Comparison of ENCODE assay signal across 15 cellular contexts in the genomic region with DNA sequence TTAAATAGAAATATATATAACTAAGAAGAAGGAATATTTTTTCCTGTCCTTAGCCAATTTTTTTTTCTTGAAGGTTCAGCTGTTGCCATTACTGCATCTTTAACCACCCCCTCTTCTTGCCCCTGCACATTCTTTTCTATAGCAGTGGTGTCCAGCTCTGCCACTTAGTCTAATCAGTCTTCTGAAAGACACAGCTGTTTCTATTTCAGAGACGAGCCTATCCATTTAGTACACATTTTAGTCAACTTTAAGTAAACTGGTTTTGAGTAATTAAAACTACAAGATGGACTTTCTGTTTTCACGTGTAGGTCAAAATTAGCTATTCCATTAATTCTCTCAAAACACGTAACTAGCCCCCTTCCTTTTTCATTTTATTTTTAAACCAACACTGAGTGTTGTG. TPM values are rescaled to one million over a fixed set of nuclear protein-coding genes. Genes with fewer than 3 reads are reported as not detected.
DNase-seq lines count a peak whose midpoint lies in the region; ATAC-seq, FAIRE-seq and TF ChIP-seq lines count a peak whose summit lies in the region.
"Had no signal": no experiment of that assay in that cellular context is flagged by ENCODE, and none has a peak within 500 bp of the region (broad histone marks: within the 10 kb centered on the region; RNA-seq: fewer than 3 reads in every experiment).

No MANE protein-coding gene starts in this region.

- H3K27me3 ChIP-seq in heart left ventricle = no peaks in the 10 kb centered on the region
- no peaks in the 10 kb centered on the region for H3K27me3 ChIP-seq in small intestine (ENCODE audit: control insufficient read depth in 2 of 2, insufficient read depth in 2 of 2, low read length in 2 of 2)
- H3K27me3 ChIP-seq: Peyer's patch had no signal

- H3K27ac Mint-ChIP-seq in stimulated activated memory B cell treated with anti-CD40 and anti-IgM and Interleukin-4, amounts not matched to agents 10 μg/mL and 1 μg/mL and 100 μg/mL, for 72 hours = peak overlapping the region; percentile 89
- H3K27ac Mint-ChIP-seq: dendritic cell treated with granulocyte-macrophage colony-stimulating factor and Interleukin-4, amounts not matched to agents 40 ng/mL and 50 ng/mL, for 4 days had no signal

- peaks cover 0 to 33% (median 12%) of the 10 kb centered on the region in 12 donors for H3K4me1 ChIP-seq in heart left ventricle
- peaks cover 0 to 2% of the 10 kb centered on the region in 2 donors for H3K4me1 ChIP-seq in small intestine (ENCODE audit: control insufficient read depth in 2 of 2, insufficient read depth in 1 of 2, low read depth in 1 of 2, low read length in 1 of 2)
- H3K4me1 ChIP-seq: A549 had no signal

- H3K36me3 ChIP-seq in heart left ventricle = peaks cover 0 to 7% (median 0%) of the 10 kb centered on the region in 9 donors
- no peaks in the 10 kb centered on the region for H3K36me3 ChIP-seq in small intestine (ENCODE audit: control insufficient read depth in 2 of 2, insufficient read depth in 2 of 2, low read length in 2 of 2)
- H3K36me3 ChIP-seq: Peyer's patch had no signal

- no peak for TF ChIP-seq CTCF in heart left ventricle (IDR thresholded peaks at IDR 0.05)

- peak; percentile 39 for ATAC-seq in left ventricle myocardium superior
- no peak for ATAC-seq in heart left ventricle
- peak; percentile 83 for ATAC-seq in HG02571 (IDR thresholded peaks at IDR 0.05; ENCODE audit: unreplicated experiment)
- peak; percentile 69 for ATAC-seq in HG03378 (IDR thresholded peaks at IDR 0.05; ENCODE audit: unreplicated experiment)
- peak; percentile 47 for ATAC-seq in stimulated activated memory B cell treated with anti-CD40 and anti-IgM and Interleukin-4, amounts not matched to agents 10 μg/mL and 1 μg/mL and 100 μg/mL, for 72 hours
- no peak for ATAC-seq in HG03097 (IDR thresholded peaks at IDR 0.05; ENCODE audit: low FRiP score, unreplicated experiment)
- ATAC-seq: A549; stimulated activated naive CD8-positive, alpha-beta T cell treated with anti-CD3 and anti-CD28 coated beads, Interleukin-15, amount 100 ng/mL, for 72 hours had no signal

- H3K27ac ChIP-seq in heart left ventricle (no peak overlapping the region), small intestine (ENCODE audit: low read depth in 1 of 2, low read length in 1 of 2) (no peak overlapping the region)
- H3K27ac ChIP-seq: A549, Peyer's patch had no signal

- H3K4me3 Mint-ChIP-seq in stimulated activated memory B cell treated with anti-CD40 and anti-IgM and Interleukin-4, amounts not matched to agents 10 μg/mL and 1 μg/mL and 100 μg/mL, for 72 hours = peak overlapping the region; percentile 59
- H3K4me3 Mint-ChIP-seq: dendritic cell treated with granulocyte-macrophage colony-stimulating factor and Interleukin-4, amounts not matched to agents 40 ng/mL and 50 ng/mL, for 4 days had no signal

- 68 to 72% (median 70%) methylated on average over 3 of the region's 3 CpGs for WGBS in heart left ventricle, 4 donors
- 62 to 84% (median 81%) methylated on average over 3 of the region's 3 CpGs for WGBS in small intestine, 3 donors

- DNase-seq in left ventricle myocardium superior (no peak), heart left ventricle (no peak), small intestine (no peak), occipital lobe (lab: John Stamatoyannopoulos, UW) (no peak)
- DNase-seq: activated gamma-delta T cell treated with Interleukin-2 at 50 U/mL for 16 hours; NCI-H187; Peyer's patch; stimulated activated naive CD8-positive, alpha-beta T cell treated with anti-CD3 and anti-CD28 coated beads, Interleukin-15, amount 100 ng/mL, for 72 hours had no signal

- no peaks in the 10 kb centered on the region for H3K27me3 Mint-ChIP-seq in stimulated activated memory B cell treated with anti-CD40 and anti-IgM and Interleukin-4, amounts not matched to agents 10 μg/mL and 1 μg/mL and 100 μg/mL, for 72 hours
- H3K27me3 Mint-ChIP-seq: dendritic cell treated with granulocyte-macrophage colony-stimulating factor and Interleukin-4, amounts not matched to agents 40 ng/mL and 50 ng/mL, for 4 days; stimulated activated naive CD8-positive, alpha-beta T cell treated with anti-CD3 and anti-CD28 coated beads, Interleukin-15, amount 100 ng/mL, for 72 hours had no signal

- H3K4me1 Mint-ChIP-seq in stimulated activated memory B cell treated with anti-CD40 and anti-IgM and Interleukin-4, amounts not matched to agents 10 μg/mL and 1 μg/mL and 100 μg/mL, for 72 hours = peaks cover 87% of the 10 kb centered on the region

- H3K4me3 ChIP-seq in heart left ventricle (no peak overlapping the region), small intestine (ENCODE audit: low read depth in 1 of 2, low read length in 2 of 2) (no peak overlapping the region)
- H3K4me3 ChIP-seq: A549, Peyer's patch, smooth muscle cell had no signal

- peaks cover 10% of the 10 kb centered on the region for H3K9me3 Mint-ChIP-seq in stimulated activated memory B cell treated with anti-CD40 and anti-IgM and Interleukin-4, amounts not matched to agents 10 μg/mL and 1 μg/mL and 100 μg/mL, for 72 hours

- peaks cover 39% of the 10 kb centered on the region for H3K36me3 Mint-ChIP-seq in stimulated activated memory B cell treated with anti-CD40 and anti-IgM and Interleukin-4, amounts not matched to agents 10 μg/mL and 1 μg/mL and 100 μg/mL, for 72 hours

- no peak for TF ChIP-seq POLR2A in heart left ventricle (IDR thresholded peaks at IDR 0.05)

- no peak for FAIRE-seq in small intestine (lab: Jason Lieb, UNC)
- FAIRE-seq: A549 had no signal

- H3K9me3 ChIP-seq in heart left ventricle (peaks cover 0 to 11% (median 2%) of the 10 kb centered on the region in 12 donors), small intestine (ENCODE audit: control insufficient read depth, low read depth) (no peaks in the 10 kb centered on the region)
- H3K9me3 ChIP-seq: A549 had no signal

- intact Hi-C loops in left ventricle myocardium superior (cut with micrococcal nuclease) (no loop called here), heart left ventricle (cut with DNase I) (no loop called here)

RNA-seq across cellular contexts. Expression of a gene that starts 21.0 kb away (rescaled TPM):
- total RNA-seq in left ventricle myocardium superior (12.7 TPM), heart left ventricle (10 to 100 TPM; 11.4 to 20.6 (median 17.7) TPM), occipital lobe (29.3 TPM)
- polyA plus RNA-seq in heart left ventricle (1 to 10 TPM; 3.0 to 6.4 TPM), small intestine (1 to 10 TPM; 6.3 to 8.6 (median 6.7) TPM)

Comparison
In these comparisons a context has a peak if more than half of its experiments do, and no peak if none do; other contexts are left out.
1. ATAC-seq: peak in left ventricle myocardium superior (single experiment), HG02571 (single experiment), HG03378 (single experiment) and stimulated activated memory B cell treated with anti-CD40 and anti-IgM and Interleukin-4, amounts not matched to agents 10 μg/mL and 1 μg/mL and 100 μg/mL, for 72 hours (single experiment); none in heart left ventricle (0 of 4) and HG03097 (single experiment).